15 cellular contexts compared by ENCODE assay signal in the genomic region with DNA sequence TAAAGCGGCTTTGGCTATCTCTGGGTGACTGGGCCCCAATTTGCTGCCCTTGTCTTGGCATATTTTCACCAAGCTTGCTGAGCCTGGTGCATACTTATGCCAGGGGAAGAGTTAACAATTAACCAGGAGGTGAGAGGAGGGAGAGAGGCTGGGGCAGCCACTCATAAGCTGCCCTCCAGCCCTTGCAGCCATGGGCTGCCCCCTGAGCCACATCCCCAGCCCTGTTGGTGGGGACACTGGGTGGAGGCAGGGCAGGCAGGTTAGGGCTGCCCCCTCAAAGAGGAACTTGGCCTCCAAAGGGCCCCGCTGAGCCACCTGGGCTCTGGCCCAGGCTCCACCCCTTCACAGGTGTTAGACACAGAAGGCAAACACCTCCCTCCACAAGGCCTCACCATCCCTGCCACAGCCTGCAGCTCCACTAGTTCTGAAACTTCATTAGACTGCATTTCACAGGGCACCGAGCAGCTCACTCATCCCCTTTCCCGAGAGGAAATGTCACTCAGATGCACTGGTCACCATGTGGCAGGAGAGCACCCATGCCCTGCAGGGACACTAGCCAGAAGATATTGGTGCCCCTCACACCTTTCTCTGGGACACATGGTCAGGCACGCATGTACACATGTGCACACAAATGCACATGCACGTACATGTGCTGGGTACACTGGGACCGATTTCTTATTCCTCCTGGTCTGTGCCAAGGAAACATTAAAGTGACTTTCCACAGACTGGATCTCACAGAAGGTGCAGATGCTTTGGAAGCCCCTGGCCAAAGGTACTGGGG. TPM values are rescaled to one million over a fixed set of nuclear protein-coding genes. Genes with fewer than 3 reads are reported as not detected.
A peak's percentile ranks its signal among the peaks of the same experiment; 100 is the strongest.
DNase-seq lines count a peak whose midpoint lies in the region; ATAC-seq and TF ChIP-seq lines count a peak whose summit lies in the region.
"Had no signal": no experiment of that assay in that cellular context is flagged by ENCODE, and none has a peak within 500 bp of the region (broad histone marks: within the 10 kb centered on the region; RNA-seq: fewer than 3 reads in every experiment).

No MANE protein-coding gene starts in this region.

- no peaks in the 10 kb centered on the region for H3K9me3 Mint-ChIP-seq in stimulated activated effector memory CD8-positive, alpha-beta T cell treated with anti-CD3 and anti-CD28 coated beads, Interleukin-12 subunit alpha, Interleukin-12 subunit beta, amount 100 ng/mL, for 72 hours
- H3K9me3 Mint-ChIP-seq: activated B cell treated with CpG ODN at 0.5 μM for 24 hours had no signal

- H3K27me3 ChIP-seq in H7 (ENCODE audit: control insufficient read depth, insufficient read depth, low read length) (no peaks in the 10 kb centered on the region), left lung (no peaks in the 10 kb centered on the region), subcutaneous abdominal adipose tissue (ENCODE audit: control insufficient read depth in 5 of 5, insufficient read depth in 4 of 5, low read length in 5 of 5) (no peaks in the 10 kb centered on the region)

- H3K9me3 ChIP-seq in left lung, result no peaks in the 10 kb centered on the region
- H3K9me3 ChIP-seq in subcutaneous abdominal adipose tissue (ENCODE audit: control insufficient read depth in 5 of 5, low read length in 5 of 5), result no peaks in the 10 kb centered on the region

- peak; percentile 71 for ATAC-seq in left lung
- ATAC-seq in stimulated activated effector memory CD8-positive, alpha-beta T cell treated with anti-CD3 and anti-CD28 coated beads, Interleukin-12 subunit alpha, Interleukin-12 subunit beta, amount 100 ng/mL, for 72 hours, result no peak

- peak overlapping the region; percentile 26 to 54 for H3K27ac ChIP-seq in left lung
- peak overlapping the region; percentile 58 for H3K27ac ChIP-seq in subcutaneous abdominal adipose tissue (ENCODE audit: low read depth, low read length)
- H3K27ac ChIP-seq: HL-60 had no signal

- H3K4me1 ChIP-seq in left lung, result peaks cover 29 to 55% of the 10 kb centered on the region in 2 donors
- peaks cover 25 to 84% (median 79%) of the 10 kb centered on the region in 5 donors for H3K4me1 ChIP-seq in subcutaneous abdominal adipose tissue (ENCODE audit: control insufficient read depth in 5 of 5, insufficient read depth in 5 of 5, low read length in 5 of 5)

- no peak overlapping the region for H3K9ac ChIP-seq in subcutaneous abdominal adipose tissue (ENCODE audit: low read length in 5 of 5)

- no peaks in the 10 kb centered on the region for H3K36me3 Mint-ChIP-seq in stimulated activated effector memory CD8-positive, alpha-beta T cell treated with anti-CD3 and anti-CD28 coated beads, Interleukin-12 subunit alpha, Interleukin-12 subunit beta, amount 100 ng/mL, for 72 hours
- H3K36me3 Mint-ChIP-seq: activated naive CD8-positive, alpha-beta T cell had no signal

- H3K4me3 Mint-ChIP-seq in stimulated activated effector memory CD8-positive, alpha-beta T cell treated with anti-CD3 and anti-CD28 coated beads, Interleukin-12 subunit alpha, Interleukin-12 subunit beta, amount 100 ng/mL, for 72 hours, result no peak overlapping the region
- H3K4me3 Mint-ChIP-seq: activated B cell treated with CpG ODN at 0.5 μM for 24 hours; activated naive CD8-positive, alpha-beta T cell had no signal

- H3K4me3 ChIP-seq in H7 (ENCODE audit: insufficient read depth, low read depth, low read length) (no peak overlapping the region), left lung (no peak overlapping the region), subcutaneous abdominal adipose tissue (ENCODE audit: low read depth in 1 of 5, low read length in 5 of 5) (no peak overlapping the region)

- DNase-seq in H7, result peak; percentile 56
- peak; percentile 46 for DNase-seq in astrocyte of the hippocampus (ENCODE audit: low read depth, low spot score)
- peak in 1 of 2 donors; percentile 68 for DNase-seq in left lung
- DNase-seq in LoVo (ENCODE audit: low spot score), result no peak
- DNase-seq in activated naive CD4-positive, alpha-beta T cell treated with anti-CD3 and anti-CD28 coated beads, Interleukin-2, amount 50 U/mL, for 16 hours, result no peak
- no peak for DNase-seq in HuH-7.5 (ENCODE audit: low spot score)
- DNase-seq in stimulated activated effector memory CD8-positive, alpha-beta T cell treated with anti-CD3 and anti-CD28 coated beads, Interleukin-12 subunit alpha, Interleukin-12 subunit beta, amount 100 ng/mL, for 72 hours (ENCODE audit: low spot score in 2 of 2), result no peak
- DNase-seq: activated B cell treated with CpG ODN at 0.5 μM for 24 hours; DND-41; NCI-H1417; OCI-M1; stimulated activated naive CD4-positive, alpha-beta T cell treated with Interleukin-2 at 50 U/mL for 16 hours had no signal

- H3K4me1 Mint-ChIP-seq in stimulated activated effector memory CD8-positive, alpha-beta T cell treated with anti-CD3 and anti-CD28 coated beads, Interleukin-12 subunit alpha, Interleukin-12 subunit beta, amount 100 ng/mL, for 72 hours, result no peaks in the 10 kb centered on the region
- H3K4me1 Mint-ChIP-seq: activated B cell treated with CpG ODN at 0.5 μM for 24 hours had no signal

- intact Hi-C loops in left lung (cut with DNase I), result no loop called here

- no peak for TF ChIP-seq CTCF in left lung (IDR thresholded peaks at IDR 0.05)

- peaks cover 33% of the 10 kb centered on the region for H3K36me3 ChIP-seq in H7 (replicated peaks; ENCODE audit: control insufficient read depth, insufficient read depth, low read length)
- H3K36me3 ChIP-seq in left lung, result peaks cover 0 to 43% of the 10 kb centered on the region in 2 donors
- H3K36me3 ChIP-seq in subcutaneous abdominal adipose tissue (ENCODE audit: control insufficient read depth in 5 of 5, insufficient read depth in 5 of 5, low read length in 5 of 5), result peaks cover 5 to 55% (median 47%) of the 10 kb centered on the region in 5 donors

- H3K27ac Mint-ChIP-seq in stimulated activated effector memory CD8-positive, alpha-beta T cell treated with anti-CD3 and anti-CD28 coated beads, Interleukin-12 subunit alpha, Interleukin-12 subunit beta, amount 100 ng/mL, for 72 hours, result no peak overlapping the region
- H3K27ac Mint-ChIP-seq: activated B cell treated with CpG ODN at 0.5 μM for 24 hours; activated naive CD8-positive, alpha-beta T cell had no signal

RNA-seq across cellular contexts. Expression of a gene that starts 20.2 kb away (rescaled TPM):
- total RNA-seq in H7 (2014; rRNA removed; shearing (Covaris generic)), result 46.0 and 54.5 TPM in 2 replicates
- 100 to 1,000 TPM in 1 of 2 donors, 10 to 100 TPM in 1; 69.2 to 106 TPM for total RNA-seq in left lung
- total RNA-seq: activated B cell treated with CpG ODN at 0.5 μM for 24 hours had no signal

Comparison
In these comparisons a context has a peak if more than half of its experiments do, and no peak if none do; other contexts are left out.
1. DNase-seq: peak in H7 (single experiment) and astrocyte of the hippocampus (single experiment); none in LoVo (single experiment), activated naive CD4-positive, alpha-beta T cell treated with anti-CD3 and anti-CD28 coated beads, Interleukin-2, amount 50 U/mL, for 16 hours (single experiment), HuH-7.5 (single experiment) and stimulated activated effector memory CD8-positive, alpha-beta T cell treated with anti-CD3 and anti-CD28 coated beads, Interleukin-12 subunit alpha, Interleukin-12 subunit beta, amount 100 ng/mL, for 72 hours (0 of 2).